19 cellular contexts compared by ENCODE assay signal in genomic region chr2:31000970-31001369, GRCh38.
"Had no signal": no experiment of that assay in that cellular context is flagged by ENCODE, and none has a peak within 500 bp of the region (broad histone marks: within the 10 kb centered on the region; RNA-seq: fewer than 3 reads in every experiment).

No MANE protein-coding gene starts in this region.

- DNase-seq: activated CD4-positive, alpha-beta T cell treated with anti-CD3 and anti-CD28 coated beads for 48 hours; activated CD4-positive, alpha-beta T cell treated with anti-CD3 and anti-CD28 coated beads, Interleukin-2, amount 50 U/mL, for 4 hours; activated CD4-positive, CD25-positive, alpha-beta regulatory T cell treated with anti-CD3 and anti-CD28 coated beads, Interleukin-2, amount 50 U/mL, for 72 hours; activated CD8-positive, alpha-beta memory T cell treated with anti-CD3 and anti-CD28 coated beads, Interleukin-2, amount 10 ng/mL, durations not matched to agents 7 days and 5 days; activated effector memory CD4-positive, alpha-beta T cell treated with Interleukin-2 at 50 U/mL for 16 hours; activated naive CD4-positive, alpha-beta T cell; activated T-cell treated with anti-CD3 and anti-CD28 coated beads, Interleukin-2, amount 50 U/mL, for 24 hours; aorta; caudate nucleus; colonic mucosa; MG63; MV-4-11; NCI-H1105 treated with DMSO at 0.1 percent for 48 hours; NCI-H1436 treated with DMSO at 0.1 percent for 48 hours; NCI-H1930; NCI-H510A treated with DMSO at 0.1 percent for 48 hours; NCI-H69; PC-3; SHP77 had no signal

- ATAC-seq: activated CD8-positive, alpha-beta memory T cell treated with anti-CD3 and anti-CD28 coated beads, Interleukin-2, amount 10 ng/mL, durations not matched to agents 7 days and 5 days; PC-3 had no signal
